In the genomic region with DNA sequence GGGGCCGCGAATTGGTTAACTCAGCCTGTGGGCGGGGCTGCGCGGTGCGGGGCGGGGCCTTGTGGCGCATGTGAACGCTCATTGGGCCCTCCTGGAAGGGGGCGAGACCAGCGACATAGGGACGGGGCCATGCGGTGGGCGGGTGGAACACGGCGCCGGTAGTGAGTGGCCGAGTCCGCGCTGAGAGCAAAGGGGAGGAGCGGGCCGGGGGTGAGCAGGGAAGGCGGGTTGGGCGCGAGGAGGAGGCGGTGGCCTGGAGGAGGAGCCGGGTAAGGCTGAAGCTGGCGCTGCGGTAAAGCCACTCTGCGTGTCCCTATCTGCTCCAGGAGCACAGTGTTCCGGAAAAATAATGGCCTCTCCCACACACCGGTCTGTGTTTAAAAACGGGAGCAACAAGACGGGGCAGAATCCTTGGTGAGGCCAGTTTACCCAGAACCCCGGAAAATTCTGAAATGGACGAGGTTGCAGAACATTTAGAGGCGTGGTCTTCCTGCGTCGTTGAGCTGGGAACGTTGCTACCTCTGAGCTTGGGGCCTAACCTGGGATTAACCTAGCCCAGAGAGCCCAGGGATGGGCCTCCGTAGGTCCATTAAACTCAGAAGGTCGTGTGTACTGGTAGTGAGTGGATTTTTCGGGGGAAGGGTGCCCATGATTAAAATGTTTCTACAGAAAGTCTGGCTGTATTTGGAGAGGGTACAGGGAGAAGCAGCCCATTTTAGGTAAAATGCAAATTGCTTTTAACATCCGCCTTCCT, we compare ENCODE assay signal across 8 cellular contexts. TPM values are rescaled to one million over a fixed set of nuclear protein-coding genes. Genes with fewer than 3 reads are reported as not detected.
DNase-seq lines count a peak whose midpoint lies in the region; ATAC-seq and TF ChIP-seq lines count a peak whose summit lies in the region.

No MANE protein-coding gene starts in this region.

- intact Hi-C loops in activated B cell treated with CpG ODN at 0.5 μM for 24 hours (cut with micrococcal nuclease): loop anchor here (1.0 to 5.0 kb wide), 7 partner anchors 33 to 1897 kb away; partner anchors contain the start of genes CLCN6, KIF1B, LZIC and MTHFR

- POLR2A ChIA-PET in activated B cell treated with CpG ODN at 0.5 μM for 24 hours (lab: Charles Lee): interaction anchor here (0.5 to 1.2 kb wide), 12 partner anchors 17 to 1998 kb away, joined by 3 to 11 read pairs (median 5); partner anchors contain the start of genes KIF1B, LZIC, NMNAT1 and UBE4B

- no peaks in the 10 kb centered on the region for H3K27me3 Mint-ChIP-seq in activated B cell treated with CpG ODN at 0.5 μM for 24 hours

- no peaks in the 10 kb centered on the region for H3K9me3 Mint-ChIP-seq in activated B cell treated with CpG ODN at 0.5 μM for 24 hours

- no peak for TF ChIP-seq CTCF in activated B cell treated with CpG ODN at 0.5 μM for 24 hours (IDR thresholded peaks at IDR 0.05)

- H3K4me1 Mint-ChIP-seq in activated B cell treated with CpG ODN at 0.5 μM for 24 hours: peaks cover 22% of the 10 kb centered on the region

- H3K4me3 Mint-ChIP-seq in activated B cell treated with CpG ODN at 0.5 μM for 24 hours: peak overlapping the region; percentile 97

- ATAC-seq in GM19023 (IDR thresholded peaks at IDR 0.05; ENCODE audit: unreplicated experiment) (peak; percentile 95), HG03196 (IDR thresholded peaks at IDR 0.05; ENCODE audit: unreplicated experiment) (peak; percentile 93), activated B cell treated with CpG ODN at 0.5 μM for 24 hours (ENCODE audit: low read depth) (peak; percentile 90)

- H3K27ac ChIP-seq in caudate nucleus (ENCODE audit: low read depth, low read length): peak overlapping the region; percentile 91

- DNase-seq in AG08396 (ENCODE audit: low spot score) (peak; percentile 98), NCI-H226 (peak; percentile 98), activated B cell treated with CpG ODN at 0.5 μM for 24 hours (no peak), caudate nucleus (lab: John Stamatoyannopoulos, UW) (peak; percentile 74 to 100 (median 99)), iris pigment epithelial cell (ENCODE audit: low read depth) (peak; percentile 99)
- DNase-seq in stimulated activated CD4-positive, alpha-beta T cell treated with anti-CD3 and anti-CD28 coated beads, Interleukin-12 subunit alpha, Interleukin-12 subunit beta, amount 100 ng/mL, for 24 hours (ENCODE audit: low read depth in 2 of 2): peak; percentile 100

- peak overlapping the region; percentile 99 for H3K27ac Mint-ChIP-seq in activated B cell treated with CpG ODN at 0.5 μM for 24 hours

- CTCF ChIA-PET in activated B cell treated with CpG ODN at 0.5 μM for 24 hours (lab: Charles Lee): interaction anchor here (1.0 kb wide), 1 partner anchor 32 kb away, joined by 4 read pairs; no protein-coding TSS in a partner anchor

- H3K36me3 Mint-ChIP-seq in activated B cell treated with CpG ODN at 0.5 μM for 24 hours (ENCODE audit: low read depth): peaks cover 7% of the 10 kb centered on the region

RNA-seq across cellular contexts. Expression of gene CTNNBIP1, which starts 0.5 kb away (rescaled TPM):
- total RNA-seq in activated B cell treated with CpG ODN at 0.5 μM for 24 hours: 6.7 and 7.5 TPM in 2 replicates

RNA-seq across cellular contexts. Expression of gene LZIC, which starts 32.6 kb away (rescaled TPM):
- total RNA-seq in activated B cell treated with CpG ODN at 0.5 μM for 24 hours: 19.3 and 20.9 TPM in 2 replicates

RNA-seq across cellular contexts. Expression of gene NMNAT1, which starts 32.7 kb away (rescaled TPM):
- 5.8 and 7.5 TPM in 2 replicates for total RNA-seq in activated B cell treated with CpG ODN at 0.5 μM for 24 hours
